Comparison of ENCODE assay signal across 32 cellular contexts in genomic region chr5:80479713-80480112, GRCh38. TPM values are rescaled to one million over a fixed set of nuclear protein-coding genes. Genes with fewer than 3 reads are reported as not detected.
"Had no signal": no experiment of that assay in that cellular context is flagged by ENCODE, and none has a peak within 500 bp of the region (broad histone marks: within the 10 kb centered on the region; RNA-seq: fewer than 3 reads in every experiment).

No MANE protein-coding gene starts in this region.

- H3K9me3 ChIP-seq: body of pancreas, Peyer's patch, SJCRH30 had no signal

- H3K4me3 Mint-ChIP-seq: activated CD4-positive, alpha-beta T cell treated with anti-CD3 and anti-CD28 coated beads, Interleukin-2, amount 10 ng/mL, durations not matched to agents 24 days and 14 days; activated CD8-positive, alpha-beta T cell treated with anti-CD3 and anti-CD28 coated beads, Interleukin-2, amount 10 ng/mL, durations not matched to agents 7 days and 5 days; activated naive CD4-positive, alpha-beta T cell treated with anti-CD3 and anti-CD28 coated beads for 36 hours; activated T-cell treated with anti-CD3 and anti-CD28 coated beads, Interleukin-2, amount 50 U/mL, for 24 hours; central memory CD8-positive, alpha-beta T cell had no signal

- H3K27me3 Mint-ChIP-seq: activated CD4-positive, alpha-beta T cell treated with anti-CD3 and anti-CD28 coated beads, Interleukin-2, amount 10 ng/mL, durations not matched to agents 24 days and 14 days; activated T-cell treated with anti-CD3 and anti-CD28 coated beads, Interleukin-2, amount 50 U/mL, for 24 hours; central memory CD8-positive, alpha-beta T cell had no signal

- H3K9me3 Mint-ChIP-seq: activated CD4-positive, alpha-beta T cell treated with anti-CD3 and anti-CD28 coated beads, Interleukin-2, amount 10 ng/mL, durations not matched to agents 24 days and 14 days had no signal

- ATAC-seq: activated CD8-positive, alpha-beta T cell treated with anti-CD3 and anti-CD28 coated beads, Interleukin-2, amount 10 ng/mL, durations not matched to agents 7 days and 5 days; activated naive CD4-positive, alpha-beta T cell treated with anti-CD3 and anti-CD28 coated beads, Interleukin-2, amount 50 U/mL, for 72 hours; body of pancreas; PC-3 had no signal

- H3K4me1 ChIP-seq: adrenal gland, body of pancreas, Peyer's patch, SJCRH30 had no signal

- H3K27ac ChIP-seq: adrenal gland, body of pancreas, Peyer's patch, SJCRH30, SK-N-MC, WERI-Rb-1 had no signal

- H3K27me3 ChIP-seq: adrenal gland, body of pancreas, MG63, Peyer's patch, SJCRH30 had no signal

- DNase-seq: activated CD4-positive, alpha-beta T cell treated with anti-CD3 and anti-CD28 coated beads, Interleukin-2, amount 10 ng/mL, durations not matched to agents 24 days and 14 days; activated CD4-positive, alpha-beta T cell treated with anti-CD3 and anti-CD28 coated beads, Interleukin-2, amount 50 U/mL, for 48 hours; activated CD8-positive, alpha-beta T cell treated with anti-CD3 and anti-CD28 coated beads, Interleukin-2, amount 10 ng/mL, durations not matched to agents 7 days and 5 days; activated gamma-delta T cell; activated naive CD4-positive, alpha-beta T cell treated with anti-CD3 and anti-CD28 coated beads for 36 hours; activated T-cell treated with anti-CD3 and anti-CD28 coated beads, Interleukin-2, amount 50 U/mL, for 24 hours; adrenal gland; body of pancreas; Kasumi-1; KG1; MG63; NCI-H1048; NCI-H1105 treated with DMSO at 0.1 percent for 48 hours; NCI-H1436; NCI-H1694; NCI-H1930; NCI-H2081 treated with DMSO at 0.1 percent for 48 hours; NCI-H345; NCI-H524 treated with DMSO at 0.1 percent for 48 hours; NK-92 treated with Interleukin-12 subunit alpha and Interleukin-12 subunit beta, amount 100 ng/mL, for 24 hours; PC-3; Peyer's patch; RPMI8226; SHP77; SJCRH30; T1000; WERI-Rb-1 had no signal

- H3K27ac Mint-ChIP-seq: activated CD4-positive, alpha-beta T cell treated with anti-CD3 and anti-CD28 coated beads, Interleukin-2, amount 10 ng/mL, durations not matched to agents 24 days and 14 days; activated CD8-positive, alpha-beta T cell treated with anti-CD3 and anti-CD28 coated beads, Interleukin-2, amount 10 ng/mL, durations not matched to agents 7 days and 5 days; activated naive CD4-positive, alpha-beta T cell treated with anti-CD3 and anti-CD28 coated beads for 36 hours; activated naive CD4-positive, alpha-beta T cell treated with anti-CD3 and anti-CD28 coated beads, Interleukin-2, amount 50 U/mL, for 72 hours; activated T-cell treated with anti-CD3 and anti-CD28 coated beads, Interleukin-2, amount 50 U/mL, for 24 hours; activated T-helper 2 cell treated with anti-CD3 and anti-CD28 coated beads, Interferon-gamma antibody, Interleukin-2, Interleukin-4, amounts not matched to agents 10 μg/mL and 5 μg/mL and 100 μg/mL, durations not matched to agents 14 hours and 24 hours and 36 hours had no signal

- H3K4me3 ChIP-seq: adrenal gland, body of pancreas, MG63, Peyer's patch, SJCRH30, SK-N-MC had no signal

- H3K4me1 Mint-ChIP-seq: central memory CD8-positive, alpha-beta T cell had no signal

RNA-seq across cellular contexts. Expression of gene FAM151B, which starts 8.2 kb away (rescaled TPM):
- total RNA-seq: activated CD8-positive, alpha-beta T cell treated with anti-CD3 and anti-CD28 coated beads, Interleukin-2, amount 10 ng/mL, durations not matched to agents 7 days and 5 days; T-helper 1 cell treated with Interleukin-12 subunit alpha and Interleukin-12 subunit beta and Interleukin-4 antibody, amounts not matched to agents 30 ng/mL and 1 ng/mL, for 36 hours had no signal
